In the genomic region with DNA sequence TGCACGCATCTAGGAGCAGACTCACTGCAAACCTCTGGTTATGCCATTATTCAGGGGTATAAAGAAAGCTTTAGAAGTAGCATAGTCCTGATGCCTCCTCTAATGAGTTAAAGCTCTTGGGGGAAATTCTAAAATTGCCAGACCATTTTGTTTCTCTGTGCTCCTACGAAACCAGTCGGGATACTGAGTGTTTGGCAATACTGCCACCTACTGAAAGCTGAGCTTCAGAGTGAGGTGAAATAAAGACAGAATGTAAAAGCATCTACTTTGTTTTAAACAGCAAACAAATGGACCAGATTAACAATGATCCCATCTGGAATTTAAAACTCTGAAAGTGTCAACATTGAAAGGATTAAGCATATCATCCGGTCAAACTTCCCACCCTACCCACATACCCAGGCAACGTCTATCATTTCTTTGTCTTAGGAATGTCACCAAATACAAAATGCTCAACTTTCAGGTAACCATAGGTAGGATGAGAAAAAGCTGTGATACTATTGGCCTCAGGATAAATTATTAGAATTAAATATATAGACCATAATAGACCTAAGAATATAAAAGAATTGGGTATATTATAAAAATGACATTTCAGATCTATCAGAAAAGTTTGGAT, we compare ENCODE assay signal across 8 cellular contexts.
DNase-seq lines count a peak whose midpoint lies in the region; ATAC-seq, FAIRE-seq and TF ChIP-seq lines count a peak whose summit lies in the region.

No MANE protein-coding gene starts in this region.

- no peak for DNase-seq in D721Med (ENCODE audit: insufficient read length, low spot score)
- peak; percentile 7 for DNase-seq in NCI-H128 (lab: John Stamatoyannopoulos, UW; ENCODE audit: unreplicated experiment)
- peak; percentile 37 for DNase-seq in astrocyte (ENCODE audit: low read depth)
- peak; percentile 14 for DNase-seq in hepatic stellate cell (ENCODE audit: low spot score)
- DNase-seq in stromal cell of bone marrow (ENCODE audit: low read depth), result peak; percentile 57

- no peak overlapping the region for H3K27ac ChIP-seq in astrocyte (ENCODE audit: low read depth, low read length)

- H3K4me3 ChIP-seq in astrocyte (ENCODE audit: insufficient read depth, low read depth, low read length), result no peak overlapping the region

- H3K9me3 ChIP-seq in astrocyte (ENCODE audit: insufficient read depth, low read depth, low read length), result no peaks in the 10 kb centered on the region

- no peaks in the 10 kb centered on the region for H3K4me1 Mint-ChIP-seq in astrocyte (ENCODE audit: low read depth, unreplicated experiment)

- no peak overlapping the region for H3K27ac Mint-ChIP-seq in astrocyte (ENCODE audit: unreplicated experiment)

- no peaks in the 10 kb centered on the region for H3K9me3 Mint-ChIP-seq in astrocyte (ENCODE audit: unreplicated experiment)

- ATAC-seq in GM19463 (IDR thresholded peaks at IDR 0.05; ENCODE audit: unreplicated experiment) (peak; percentile 34), HG02588 (IDR thresholded peaks at IDR 0.05; ENCODE audit: unreplicated experiment) (no peak), GM19023 (IDR thresholded peaks at IDR 0.05; ENCODE audit: unreplicated experiment) (no peak)

- H4K20me1 ChIP-seq in astrocyte (ENCODE audit: insufficient read depth, low read length), result no peaks in the 10 kb centered on the region

- no peak overlapping the region for H2AFZ ChIP-seq in astrocyte (ENCODE audit: low read depth, low read length)

- peaks cover 11% of the 10 kb centered on the region for H3K27me3 ChIP-seq in astrocyte (ENCODE audit: insufficient read depth, low read length)

- no peaks in the 10 kb centered on the region for H3K4me1 ChIP-seq in astrocyte (ENCODE audit: insufficient read depth, low read length)

- H3K79me2 ChIP-seq in astrocyte (ENCODE audit: insufficient read depth, low read length), result no peaks in the 10 kb centered on the region

- no peak overlapping the region for H3K9ac ChIP-seq in astrocyte (ENCODE audit: low read length)

- no peak overlapping the region for H3K4me3 Mint-ChIP-seq in astrocyte (ENCODE audit: unreplicated experiment)

- H3K4me2 ChIP-seq in astrocyte (ENCODE audit: low read length), result no peak overlapping the region

- no peaks in the 10 kb centered on the region for H3K36me3 ChIP-seq in astrocyte (ENCODE audit: insufficient read depth, low read length)

- FAIRE-seq in D721Med (lab: Jason Lieb, UNC) (peak; percentile 88), astrocyte (lab: Jason Lieb, UNC) (no peak)

- H3K36me3 Mint-ChIP-seq in astrocyte (ENCODE audit: low read depth, unreplicated experiment), result no peaks in the 10 kb centered on the region

- TF ChIP-seq CTCF in D721Med (IDR thresholded peaks at IDR 0.05; ENCODE audit: insufficient read depth, missing control alignments) (peak; percentile 97), astrocyte (IDR thresholded peaks at IDR 0.05; ENCODE audit: insufficient read depth, low read depth, low read length) (peak; percentile 90)

- peaks cover 7% of the 10 kb centered on the region for H3K27me3 Mint-ChIP-seq in astrocyte (ENCODE audit: low read depth, unreplicated experiment)
